20 cellular contexts compared by ENCODE assay signal in genomic region chr19:29367701-29368306, GRCh38.
"Had no signal": no experiment of that assay in that cellular context is flagged by ENCODE, and none has a peak within 500 bp of the region (broad histone marks: within the 10 kb centered on the region; RNA-seq: fewer than 3 reads in every experiment).

No MANE protein-coding gene starts in this region.

- H3K36me3 ChIP-seq: right atrium auricular region, thyroid gland, vagina had no signal

- H3K4me1 Mint-ChIP-seq: activated CD4-positive, alpha-beta memory T cell treated with anti-CD3 and anti-CD28 coated beads, Interleukin-2, amount 10 ng/mL, durations not matched to agents 7 days and 5 days; stimulated activated memory B cell treated with anti-CD40 and anti-IgM and Interleukin-4, amounts not matched to agents 10 μg/mL and 1 μg/mL and 100 μg/mL, for 72 hours had no signal

- H3K36me3 Mint-ChIP-seq: activated naive CD8-positive, alpha-beta T cell; stimulated activated memory B cell treated with anti-CD40 and anti-IgM and Interleukin-4, amounts not matched to agents 10 μg/mL and 1 μg/mL and 100 μg/mL, for 72 hours had no signal

- DNase-seq: activated CD4-positive, alpha-beta memory T cell treated with anti-CD3 and anti-CD28 coated beads, Interleukin-2, amount 10 ng/mL, durations not matched to agents 7 days and 5 days; activated CD4-positive, alpha-beta T cell treated with anti-CD3 and anti-CD28 coated beads for 4 hours; activated gamma-delta T cell treated with Interleukin-2 at 50 U/mL for 16 hours; amygdala; body of pancreas; central memory CD4-positive, alpha-beta T cell; effector memory CD4-positive, alpha-beta T cell; foreskin keratinocyte; left cardiac atrium; midbrain; stimulated activated CD4-positive, alpha-beta T cell treated with anti-CD3 and anti-CD28 coated beads, Interleukin-2, amount 100 ng/mL, for 48 hours; T-helper 1 cell; T1000; thyroid gland had no signal

- H3K4me3 Mint-ChIP-seq: activated CD4-positive, alpha-beta memory T cell treated with anti-CD3 and anti-CD28 coated beads, Interleukin-2, amount 10 ng/mL, durations not matched to agents 7 days and 5 days; activated naive CD8-positive, alpha-beta T cell; stimulated activated memory B cell treated with anti-CD40 and anti-IgM and Interleukin-4, amounts not matched to agents 10 μg/mL and 1 μg/mL and 100 μg/mL, for 72 hours had no signal

- H3K27ac Mint-ChIP-seq: activated CD4-positive, alpha-beta memory T cell treated with anti-CD3 and anti-CD28 coated beads, Interleukin-2, amount 10 ng/mL, durations not matched to agents 7 days and 5 days; activated naive CD8-positive, alpha-beta T cell; stimulated activated memory B cell treated with anti-CD40 and anti-IgM and Interleukin-4, amounts not matched to agents 10 μg/mL and 1 μg/mL and 100 μg/mL, for 72 hours had no signal

- H3K27ac ChIP-seq: body of pancreas, foreskin keratinocyte, right atrium auricular region, thyroid gland, vagina, VCaP had no signal

- H3K4me3 ChIP-seq: body of pancreas, lung, right atrium auricular region, thyroid gland, vagina had no signal

- H3K9me3 Mint-ChIP-seq: activated CD4-positive, alpha-beta memory T cell treated with anti-CD3 and anti-CD28 coated beads, Interleukin-2, amount 10 ng/mL, durations not matched to agents 7 days and 5 days had no signal

- H3K4me1 ChIP-seq: body of pancreas, foreskin keratinocyte, right atrium auricular region, thyroid gland, vagina had no signal

- H3K9me3 ChIP-seq: body of pancreas, right atrium auricular region, thyroid gland, vagina had no signal

- H3K27me3 ChIP-seq: body of pancreas, foreskin keratinocyte, right atrium auricular region, thyroid gland, vagina had no signal

- ATAC-seq: body of pancreas; foreskin keratinocyte; left cardiac atrium; stimulated activated memory B cell treated with anti-CD40 and anti-IgM and Interleukin-4, amounts not matched to agents 10 μg/mL and 1 μg/mL and 100 μg/mL, for 72 hours had no signal
